8 cellular contexts compared by ENCODE assay signal in genomic region chr14:64879635-64880381, GRCh38. TPM values are rescaled to one million over a fixed set of nuclear protein-coding genes. Genes with fewer than 3 reads are reported as not detected.
DNase-seq lines count a peak whose midpoint lies in the region; TF ChIP-seq lines count a peak whose summit lies in the region.

Gene SPTB (minus strand): TSS chr14:64879907. CDS start chr14:64823094, 56,813 bp downstream.

- TF ChIP-seq POLR2A in esophagus squamous epithelium (IDR thresholded peaks at IDR 0.05), result no peak
- no peak for TF ChIP-seq POLR2A in suprapubic skin (IDR thresholded peaks at IDR 0.05)

- DNase-seq in AG20443 (ENCODE audit: low spot score), result peak; percentile 37
- DNase-seq in GM23248, result peak; percentile 8
- DNase-seq in NCI-H510A treated with DMSO at 0.1 percent for 48 hours (lab: John Stamatoyannopoulos, UW), result peak; percentile 80
- peak; percentile 45 for DNase-seq in activated T-cell treated with anti-CD3 and anti-CD28 coated beads for 48 hours (ENCODE audit: low read depth)
- no peak for DNase-seq in esophagus squamous epithelium (lab: John Stamatoyannopoulos, UW)
- peak in 1 of 2 donors; percentile 64 for DNase-seq in suprapubic skin (ENCODE audit: low spot score in 2 of 2)
- DNase-seq in COLO829 (ENCODE audit: low spot score), result no peak

- no peaks in the 10 kb centered on the region for H3K4me1 ChIP-seq in GM23248 (ENCODE audit: insufficient read depth)
- peaks cover 15 to 21% (median 19%) of the 10 kb centered on the region in 3 donors for H3K4me1 ChIP-seq in esophagus squamous epithelium
- H3K4me1 ChIP-seq in neuron (ENCODE audit: insufficient read depth, low read length), result peaks cover 14% of the 10 kb centered on the region
- H3K4me1 ChIP-seq in suprapubic skin, result peaks cover 20% of the 10 kb centered on the region

- intact Hi-C loops in esophagus squamous epithelium (cut with DNase I), result no loop called here

- H3K36me3 ChIP-seq in GM23248 (ENCODE audit: low read depth), result no peaks in the 10 kb centered on the region
- no peaks in the 10 kb centered on the region for H3K36me3 ChIP-seq in esophagus squamous epithelium
- H3K36me3 ChIP-seq in neuron (ENCODE audit: insufficient read depth, low read length), result no peaks in the 10 kb centered on the region
- no peaks in the 10 kb centered on the region for H3K36me3 ChIP-seq in suprapubic skin

- H3K4me3 ChIP-seq in GM23248, result peak within 1 kb of the TSS; percentile 33
- peak within 1 kb of the TSS; percentile 46 to 76 (median 58) for H3K4me3 ChIP-seq in esophagus squamous epithelium
- peak within 1 kb of the TSS; percentile 50 for H3K4me3 ChIP-seq in neuron (ENCODE audit: low read length)
- peak within 1 kb of the TSS; percentile 54 for H3K4me3 ChIP-seq in suprapubic skin

- peaks cover 98% of the 10 kb centered on the region for H3K27me3 ChIP-seq in GM23248 (replicated peaks; ENCODE audit: insufficient read depth)
- peaks cover 0 to 91% (median 8%) of the 10 kb centered on the region in 4 donors for H3K27me3 ChIP-seq in esophagus squamous epithelium
- H3K27me3 ChIP-seq in neuron (ENCODE audit: insufficient read depth, low read length), result peaks cover 78% of the 10 kb centered on the region
- H3K27me3 ChIP-seq in suprapubic skin, result peaks cover 36% of the 10 kb centered on the region

- no peaks in the 10 kb centered on the region for H3K9me3 ChIP-seq in GM23248 (ENCODE audit: low read depth)
- H3K9me3 ChIP-seq in esophagus squamous epithelium, result no peaks in the 10 kb centered on the region
- no peaks in the 10 kb centered on the region for H3K9me3 ChIP-seq in neuron (ENCODE audit: low read length)
- H3K9me3 ChIP-seq in suprapubic skin, result no peaks in the 10 kb centered on the region

- WGBS in GM23248 (ENCODE audit: low coverage in 1 of 2, low lambda C conversion rate in 2 of 2, missing lambda C conversion rate in 2 of 2), 2 experiments, result 1 to 3% methylated on average over 8 to 53 of the region's 68 CpGs
- WGBS in esophagus squamous epithelium, 2 donors, result no CpG with 5 or more reads among the region's 68 CpGs
- WGBS in suprapubic skin, result 1% methylated on average over 12 of the region's 68 CpGs

- no peak within 1 kb of the TSS for H3K4me2 ChIP-seq in GM23248 (ENCODE audit: unreplicated experiment)

- no peaks in the 10 kb centered on the region for H3F3A ChIP-seq in GM23248 (ENCODE audit: insufficient read depth)

- H2AFZ ChIP-seq in GM23248 (no peak within 1 kb of the TSS), neuron (ENCODE audit: low read depth, low read length) (peak within 1 kb of the TSS; percentile 57)

- no peak within 1 kb of the TSS for H3K9ac ChIP-seq in GM23248

- H3K27ac ChIP-seq in GM23248 (no peak within 1 kb of the TSS), esophagus squamous epithelium (peak within 1 kb of the TSS in 2 of 4 donors; percentile 15 to 40), suprapubic skin (no peak within 1 kb of the TSS)

- H3K79me2 ChIP-seq in GM23248 (ENCODE audit: insufficient read depth), result no peaks in the 10 kb centered on the region

- TF ChIP-seq CTCF in esophagus squamous epithelium (IDR thresholded peaks at IDR 0.05) (no peak), suprapubic skin (IDR thresholded peaks at IDR 0.05) (no peak)

- H3K9me2 ChIP-seq in GM23248 (ENCODE audit: insufficient read depth), result no peaks in the 10 kb centered on the region

- TF ChIP-seq EP300 in suprapubic skin (IDR thresholded peaks at IDR 0.05), result no peak

- H4K20me1 ChIP-seq in GM23248 (ENCODE audit: insufficient read depth), result no peaks in the 10 kb centered on the region

- in situ Hi-C loops in GM23248 (cut with MboI), result loop anchor here (10.0 kb wide), 1 partner anchor 205 kb away; no protein-coding TSS in a partner anchor

RNA-seq across cellular contexts. Expression of gene SPTB, which starts in this region (rescaled TPM):
- total RNA-seq in GM23248 (2014; rRNA removed; shearing (Covaris generic)), result 0.11 and 0.51 TPM in 2 replicates
- polyA plus RNA-seq in GM23248 (2016; fragmentation: Nextera tagmentation; extraction: Ambion mirVana), result 0.06 TPM in 1 of 2 replicates, not detected in the other
- 1 to 10 TPM in 2 of 4 donors, under 1 TPM in 2; 0.13 to 3.8 (median 1.5) TPM for total RNA-seq in esophagus squamous epithelium
- total RNA-seq in suprapubic skin, result 1 to 10 TPM in 1 of 4 donors, under 1 TPM in 3; 0.44 to 2.4 (median 0.54) TPM

Comparison
In these comparisons a context has a peak if more than half of its experiments do, and no peak if none do; other contexts are left out.
1. Peak in DNase-seq and H3K4me3 ChIP-seq in GM23248; RNA of the gene not detected or under 1 TPM.
2. DNase-seq: peak in AG20443 (single experiment), NCI-H510A treated with DMSO at 0.1 percent for 48 hours (single experiment) and activated T-cell treated with anti-CD3 and anti-CD28 coated beads for 48 hours (single experiment); none in esophagus squamous epithelium (single experiment) and COLO829 (single experiment).
3. Peak in every context shown above with its lines, with median percentiles within 50 percentile points of each other: H3K4me3 ChIP-seq.